In the genomic region with DNA sequence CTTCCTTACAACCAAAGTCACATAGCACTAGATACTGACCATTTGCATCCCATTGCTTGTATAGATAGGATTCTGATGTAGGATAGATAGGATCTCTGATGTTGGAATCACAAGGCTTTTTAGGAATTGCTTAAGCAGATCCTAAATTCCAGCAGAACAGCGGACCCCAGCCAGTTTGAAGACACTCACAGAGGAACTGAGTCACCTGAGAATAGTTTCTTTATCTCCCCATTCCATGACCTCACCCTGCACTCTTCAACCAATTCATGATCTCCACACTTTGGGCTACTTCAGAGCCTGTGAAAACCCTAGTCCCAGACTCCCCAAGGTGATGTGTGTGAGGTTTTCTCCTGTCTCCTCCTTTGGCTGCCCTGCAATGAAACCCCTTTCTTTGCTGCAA, we compare ENCODE assay signal across 23 cellular contexts.
"Had no signal": no experiment of that assay in that cellular context is flagged by ENCODE, and none has a peak within 500 bp of the region (broad histone marks: within the 10 kb centered on the region; RNA-seq: fewer than 3 reads in every experiment).

No MANE protein-coding gene starts in this region.

- H3K9me3 ChIP-seq: esophagus muscularis mucosa, gastroesophageal sphincter, heart left ventricle, left lung, lower lobe of right lung had no signal

- FAIRE-seq: colon, endothelial cell of umbilical vein, frontal cortex, keratinocyte had no signal

- H3K79me2 ChIP-seq: hepatocyte had no signal

- ATAC-seq: foreskin keratinocyte; gastroesophageal sphincter; heart left ventricle; left cardiac atrium; left lung; left ventricle myocardium superior; lower lobe of right lung; naive thymus-derived CD4-positive, alpha-beta T cell had no signal

- H3K36me3 ChIP-seq: esophagus muscularis mucosa, gastroesophageal sphincter, heart left ventricle, left lung, lower lobe of right lung had no signal

- H3K27ac ChIP-seq: coronary artery, dorsolateral prefrontal cortex, esophagus muscularis mucosa, foreskin keratinocyte, gastroesophageal sphincter, heart left ventricle, hepatocyte, left lung, lower lobe of right lung had no signal

- H3K4me2 ChIP-seq: hepatocyte had no signal

- H3K27me3 ChIP-seq: dorsolateral prefrontal cortex, esophagus muscularis mucosa, foreskin keratinocyte, gastroesophageal sphincter, heart left ventricle, hepatocyte, left lung had no signal

- DNase-seq: dermis blood vessel endothelial cell; dorsolateral prefrontal cortex; effector CD4-positive, alpha-beta T cell; effector memory CD4-positive, alpha-beta T cell; foreskin keratinocyte; heart left ventricle; hypothalamus; immature natural killer cell; left cardiac atrium; left lung; left ventricle myocardium superior; lower lobe of right lung; mesenchymal stem cell; midbrain; naive thymus-derived CD4-positive, alpha-beta T cell had no signal

- H3K4me3 ChIP-seq: coronary artery, dorsolateral prefrontal cortex, esophagus muscularis mucosa, gastroesophageal sphincter, heart left ventricle, hepatocyte, left lung, lower lobe of right lung had no signal

- H3K4me1 ChIP-seq: esophagus muscularis mucosa, foreskin keratinocyte, gastroesophageal sphincter, heart left ventricle, left lung, lower lobe of right lung had no signal

- H2AFZ ChIP-seq: hepatocyte had no signal
